ENCODE assay signal across 18 cellular contexts in the genomic region with DNA sequence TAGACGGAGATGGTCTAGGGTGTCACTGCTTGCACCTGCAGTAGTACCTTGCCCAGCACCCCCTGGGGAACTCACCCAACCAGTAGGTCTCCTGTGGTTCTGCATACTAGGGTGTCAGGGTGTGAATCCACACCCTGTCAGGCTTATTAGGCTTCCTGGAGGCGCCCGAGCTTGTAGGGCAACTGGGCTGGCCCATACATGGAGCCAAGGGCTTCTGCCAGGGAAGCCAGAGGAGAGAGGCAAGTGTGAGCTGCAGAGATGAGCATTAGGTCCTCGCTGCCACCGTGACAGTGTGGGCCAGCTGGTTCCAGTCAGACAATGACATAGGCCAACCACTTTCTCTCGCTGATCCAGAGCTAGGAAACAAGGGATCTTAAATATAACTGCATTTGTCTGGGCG. TPM values are rescaled to one million over a fixed set of nuclear protein-coding genes. Genes with fewer than 3 reads are reported as not detected.
DNase-seq lines count a peak whose midpoint lies in the region; ATAC-seq and TF ChIP-seq lines count a peak whose summit lies in the region.
"Had no signal": no experiment of that assay in that cellular context is flagged by ENCODE, and none has a peak within 500 bp of the region (broad histone marks: within the 10 kb centered on the region; RNA-seq: fewer than 3 reads in every experiment).

No MANE protein-coding gene starts in this region.

- no peak overlapping the region for H3K4me3 ChIP-seq in right atrium auricular region
- H3K4me3 ChIP-seq in OCI-LY1 (ENCODE audit: low read depth, low read length, poor library complexity, severe bottlenecking) = no peak overlapping the region
- no peak overlapping the region for H3K4me3 ChIP-seq in gastroesophageal sphincter
- H3K4me3 ChIP-seq: colonic mucosa, mucosa of descending colon, Peyer's patch, tibial nerve had no signal

- H3K27ac ChIP-seq in right atrium auricular region = no peak overlapping the region
- H3K27ac ChIP-seq in OCI-LY1 (ENCODE audit: low read depth, low read length, poor library complexity, severe bottlenecking) = peak overlapping the region; percentile 5
- peak overlapping the region in 3 of 4 donors; percentile 37 to 99 (median 92) for H3K27ac ChIP-seq in gastroesophageal sphincter
- H3K27ac ChIP-seq: colonic mucosa, KMS-11, Peyer's patch, tibial nerve had no signal

- DNase-seq in Right ventricle myocardium superior = peak; percentile 59
- no peak for DNase-seq in right atrium auricular region (ENCODE audit: low spot score)
- DNase-seq in HPDE6-E6E7 (ENCODE audit: extremely low spot score) = no peak
- no peak for DNase-seq in cerebellar cortex (ENCODE audit: low spot score)
- DNase-seq in DMS79 (lab: John Stamatoyannopoulos, UW) = no peak
- DNase-seq: colonic mucosa, foreskin melanocyte, NCI-H1417 treated with DMSO at 0.1 percent for 48 hours, NCI-H2171 treated with DMSO at 0.1 percent for 48 hours, NCI-H774, Peyer's patch, SK-N-SH had no signal

- ATAC-seq in Right ventricle myocardium superior (ENCODE audit: poor library complexity) = no peak
- no peak for ATAC-seq in gastroesophageal sphincter
- ATAC-seq in HG02852 (IDR thresholded peaks at IDR 0.05; ENCODE audit: unreplicated experiment) = no peak
- ATAC-seq: mucosa of descending colon had no signal

- H3K27me3 ChIP-seq in right atrium auricular region (no peaks in the 10 kb centered on the region), OCI-LY1 (ENCODE audit: insufficient read depth, low read length) (no peaks in the 10 kb centered on the region), gastroesophageal sphincter (no peaks in the 10 kb centered on the region)
- H3K27me3 ChIP-seq: colonic mucosa, Peyer's patch, tibial nerve had no signal

- H3K4me2 ChIP-seq in OCI-LY1 (ENCODE audit: low read length) = no peak overlapping the region
- H3K4me2 ChIP-seq: KMS-11, SK-N-SH had no signal

- no peak overlapping the region for H2AFZ ChIP-seq in OCI-LY1 (ENCODE audit: low read length)

- no peaks in the 10 kb centered on the region for H3K9me2 ChIP-seq in OCI-LY1 (ENCODE audit: low read depth, low read length)
- H3K9me2 ChIP-seq: SK-N-SH had no signal

- no peaks in the 10 kb centered on the region; the same call in 1 of the 2 replicates for H3K79me2 ChIP-seq in OCI-LY1 (ENCODE audit: insufficient read depth, low read length)

- no peaks in the 10 kb centered on the region for H3F3A ChIP-seq in OCI-LY1 (ENCODE audit: insufficient read depth, low read length)

- intact Hi-C loops in Right ventricle myocardium superior (cut with DNase I) = no loop called here

- no peak for TF ChIP-seq EP300 in gastroesophageal sphincter (IDR thresholded peaks at IDR 0.05)

- TF ChIP-seq POLR2A in gastroesophageal sphincter (IDR thresholded peaks at IDR 0.05) = no peak

- WGBS in gastroesophageal sphincter (ENCODE audit: low coverage in 1 of 2), 2 donors = 86% methylated on average over 1 of the region's 7 CpGs; no CpG with 5 or more reads in 1 of the 2 donors

- H3K4me1 ChIP-seq in right atrium auricular region (peaks cover 0 to 63% of the 10 kb centered on the region in 2 donors), OCI-LY1 (ENCODE audit: insufficient read depth, low read length, severe bottlenecking) (peaks cover 71% of the 10 kb centered on the region), gastroesophageal sphincter (peaks cover 17 to 90% (median 52%) of the 10 kb centered on the region in 3 donors)

- TF ChIP-seq CTCF in right atrium auricular region (IDR thresholded peaks at IDR 0.05) = no peak
- no peak for TF ChIP-seq CTCF in OCI-LY1 (IDR thresholded peaks at IDR 0.05; ENCODE audit: low read length)
- TF ChIP-seq CTCF in gastroesophageal sphincter (IDR thresholded peaks at IDR 0.05) = no peak

- no peak overlapping the region for H3K9ac ChIP-seq in OCI-LY1 (ENCODE audit: low read length)
- H3K9ac ChIP-seq: KMS-11, SK-N-SH had no signal

- no peaks in the 10 kb centered on the region for H4K20me1 ChIP-seq in OCI-LY1 (ENCODE audit: insufficient read depth, low read length)

- no peaks in the 10 kb centered on the region for H3K9me3 ChIP-seq in right atrium auricular region
- H3K9me3 ChIP-seq in OCI-LY1 (ENCODE audit: low read length) = no peaks in the 10 kb centered on the region
- no peaks in the 10 kb centered on the region for H3K9me3 ChIP-seq in gastroesophageal sphincter
- H3K9me3 ChIP-seq: colonic mucosa, mucosa of descending colon, Peyer's patch, SK-N-SH, tibial nerve had no signal

- H3K36me3 ChIP-seq in right atrium auricular region (no peaks in the 10 kb centered on the region), OCI-LY1 (ENCODE audit: insufficient read depth, low read length) (no peaks in the 10 kb centered on the region), gastroesophageal sphincter (no peaks in the 10 kb centered on the region)
- H3K36me3 ChIP-seq: colonic mucosa, Peyer's patch, tibial nerve had no signal

RNA-seq across cellular contexts. Expression of gene MXI1, which starts 11.2 kb away (rescaled TPM):
- total RNA-seq in Right ventricle myocardium superior (75.2 TPM), right atrium auricular region (10 to 100 TPM; 50.8 to 78.8 TPM), gastroesophageal sphincter (100 to 1,000 TPM; 103 to 279 (median 218) TPM)

Comparison
In these comparisons a context has a peak if more than half of its experiments do, and no peak if none do; other contexts are left out.
1. H3K27ac ChIP-seq: peak in OCI-LY1 (single experiment) and gastroesophageal sphincter (3 of 4); none in right atrium auricular region (0 of 2).